In genomic region chr18:44678725-44679055, GRCh38 we compare ENCODE assay signal across 8 cellular contexts. TPM values are rescaled to one million over a fixed set of nuclear protein-coding genes. Genes with fewer than 3 reads are reported as not detected.
DNase-seq lines count a peak whose midpoint lies in the region; ATAC-seq, FAIRE-seq and TF ChIP-seq lines count a peak whose summit lies in the region.

No MANE protein-coding gene starts in this region.

- no peak for FAIRE-seq in frontal cortex (lab: Jason Lieb, UNC)

- H4K20me1 ChIP-seq in OCI-LY7 (ENCODE audit: insufficient read depth, low read length) = no peaks in the 10 kb centered on the region

- intact Hi-C loops in CD8-positive, alpha-beta T cell (cut with DNase I, micrococcal nuclease) = loop anchor here in 1 of 2 experiments (2.0 kb wide), 1 partner anchor 534 kb away; no protein-coding TSS in a partner anchor
- intact Hi-C loops in OCI-LY7 (cut with micrococcal nuclease; ENCODE audit: unreplicated experiment) = loop anchor here (1.0 to 10.0 kb wide), 4 partner anchors 159 to 534 kb away; no protein-coding TSS in a partner anchor

- DNase-seq in CD8-positive, alpha-beta T cell = no peak
- DNase-seq in OCI-LY7 (ENCODE audit: low spot score) (no peak), endothelial cell (ENCODE audit: low spot score) (no peak), frontal cortex (ENCODE audit: low spot score in 2 of 2) (no peak), NCI-H345 (lab: John Stamatoyannopoulos, UW) (no peak), NCI-H128 (lab: John Stamatoyannopoulos, UW; ENCODE audit: unreplicated experiment) (no peak)

- TF ChIP-seq CTCF in CD8-positive, alpha-beta T cell (IDR thresholded peaks at IDR 0.05) = no peak
- TF ChIP-seq CTCF in OCI-LY7 (conservative IDR thresholded peaks at IDR 0.05; ENCODE audit: low read length) (no peak), endothelial cell (IDR thresholded peaks at IDR 0.05; ENCODE audit: unreplicated experiment) (no peak), parathyroid adenoma (IDR thresholded peaks at IDR 0.05) (no peak)

- H3K4me3 Mint-ChIP-seq in CD8-positive, alpha-beta T cell = peak overlapping the region; percentile 78
- peak overlapping the region; percentile 81 for H3K4me3 Mint-ChIP-seq in endothelial cell (ENCODE audit: unreplicated experiment)

- peak overlapping the region; percentile 97 for H3K9ac ChIP-seq in parathyroid adenoma

- no peaks in the 10 kb centered on the region for H3K9me2 ChIP-seq in OCI-LY7 (ENCODE audit: insufficient read depth, low read length)

- H3K4me3 ChIP-seq in CD8-positive, alpha-beta T cell (ENCODE audit: low read depth, low read length) = peak overlapping the region; percentile 54
- peak overlapping the region; percentile 70 for H3K4me3 ChIP-seq in OCI-LY7 (ENCODE audit: low read depth, low read length, poor library complexity, severe bottlenecking)
- H3K4me3 ChIP-seq in parathyroid adenoma (ENCODE audit: low read depth, low read length) = peak overlapping the region; percentile 79

- H3K36me3 Mint-ChIP-seq in CD8-positive, alpha-beta T cell = no peaks in the 10 kb centered on the region
- H3K36me3 Mint-ChIP-seq in endothelial cell (ENCODE audit: low read depth, unreplicated experiment) = no peaks in the 10 kb centered on the region

- CTCF ChIA-PET in CD8-positive, alpha-beta T cell (lab: Charles Lee) = interaction anchor here (0.6 kb wide), 1 partner anchor 366 kb away, joined by 3 read pairs; no protein-coding TSS in a partner anchor
- CTCF ChIA-PET in OCI-LY7 (lab: Charles Lee; ENCODE audit: unreplicated experiment) = interaction anchor here (0.5 kb wide), 1 partner anchor 160 kb away, joined by 3 read pairs; no protein-coding TSS in a partner anchor

- H2AFZ ChIP-seq in OCI-LY7 (ENCODE audit: low read length) (peak overlapping the region; percentile 64), parathyroid adenoma (peak overlapping the region; percentile 98)

- H3K9me3 Mint-ChIP-seq in CD8-positive, alpha-beta T cell = no peaks in the 10 kb centered on the region
- H3K9me3 Mint-ChIP-seq in endothelial cell (ENCODE audit: unreplicated experiment) = no peaks in the 10 kb centered on the region

- peaks cover 19% of the 10 kb centered on the region for H3K27me3 Mint-ChIP-seq in CD8-positive, alpha-beta T cell (ENCODE audit: low read depth)
- no peaks in the 10 kb centered on the region for H3K27me3 Mint-ChIP-seq in endothelial cell (ENCODE audit: unreplicated experiment)

- POLR2A ChIA-PET in CD8-positive, alpha-beta T cell (lab: Charles Lee) = no interaction called here
- POLR2A ChIA-PET in OCI-LY7 (lab: Charles Lee) = interaction anchor here (0.6 kb wide), 2 partner anchors 79 to 120 kb away, joined by 3 read pairs; no protein-coding TSS in a partner anchor

- no peak overlapping the region for H3K27ac Mint-ChIP-seq in CD8-positive, alpha-beta T cell
- H3K27ac Mint-ChIP-seq in endothelial cell (ENCODE audit: unreplicated experiment) = peak overlapping the region; percentile 6

- peaks cover 7% of the 10 kb centered on the region for H3K4me1 Mint-ChIP-seq in CD8-positive, alpha-beta T cell (ENCODE audit: low read depth)
- H3K4me1 Mint-ChIP-seq in endothelial cell (ENCODE audit: unreplicated experiment) = peaks cover 13% of the 10 kb centered on the region

- H3K27ac ChIP-seq in CD8-positive, alpha-beta T cell (ENCODE audit: low read depth, low read length) = no peak overlapping the region
- H3K27ac ChIP-seq in OCI-LY7 (ENCODE audit: low read depth, low read length, poor library complexity, severe bottlenecking) (no peak overlapping the region), parathyroid adenoma (peak overlapping the region; percentile 99)

- ATAC-seq in CD8-positive, alpha-beta T cell = no peak
- no peak for ATAC-seq in HG03175 (IDR thresholded peaks at IDR 0.05; ENCODE audit: unreplicated experiment)

- no peaks in the 10 kb centered on the region for H3K27me3 ChIP-seq in CD8-positive, alpha-beta T cell (ENCODE audit: insufficient read depth, low read length)
- H3K27me3 ChIP-seq in parathyroid adenoma (ENCODE audit: control insufficient read depth, insufficient read depth, low read length) = no peaks in the 10 kb centered on the region

- H3K4me2 ChIP-seq in OCI-LY7 (ENCODE audit: low read length) (peak overlapping the region; percentile 51), parathyroid adenoma (ENCODE audit: low read length) (peak overlapping the region; percentile 39)

- H3K4me1 ChIP-seq in CD8-positive, alpha-beta T cell (ENCODE audit: insufficient read depth, low read length) = peaks cover 4% of the 10 kb centered on the region
- H3K4me1 ChIP-seq in OCI-LY7 (ENCODE audit: insufficient read depth, low read length, poor library complexity, severe bottlenecking) (peaks cover 34% of the 10 kb centered on the region), parathyroid adenoma (peaks cover 22% of the 10 kb centered on the region)

- H3K79me2 ChIP-seq in OCI-LY7 (ENCODE audit: insufficient read depth, low read depth, low read length) (no peaks in the 10 kb centered on the region), parathyroid adenoma (no peaks in the 10 kb centered on the region)

- no peaks in the 10 kb centered on the region for H3K36me3 ChIP-seq in CD8-positive, alpha-beta T cell (ENCODE audit: insufficient read depth, low read length)
- H3K36me3 ChIP-seq in OCI-LY7 (ENCODE audit: insufficient read depth, low read length) = no peaks in the 10 kb centered on the region
- no peaks in the 10 kb centered on the region for H3K36me3 ChIP-seq in parathyroid adenoma (ENCODE audit: control insufficient read depth, insufficient read depth, low read length)

- BruUV-seq in OCI-LY7 (replicated peaks; lab: Mats Ljungman, UMichigan) = no TSS peak

- H3K9me3 ChIP-seq in CD8-positive, alpha-beta T cell (ENCODE audit: low read length) = no peaks in the 10 kb centered on the region
- no peaks in the 10 kb centered on the region for H3K9me3 ChIP-seq in OCI-LY7 (ENCODE audit: low read length)
- no peaks in the 10 kb centered on the region for H3K9me3 ChIP-seq in parathyroid adenoma (ENCODE audit: control insufficient read depth, low read length)

RNA-seq across cellular contexts. Expression of gene SETBP1, which starts 2.0 kb away (rescaled TPM):
- total RNA-seq in CD8-positive, alpha-beta T cell = 1 to 10 TPM in 1 of 2 experiments, under 1 TPM in 1; 0.90 to 2.1 TPM
- total RNA-seq in OCI-LY7 (2014; rRNA removed; shearing (Covaris generic)) = 2.4 and 2.6 TPM in 2 replicates
- total RNA-seq in OCI-LY7 (2022) (8.1 and 9.1 TPM in 2 replicates), endothelial cell (ENCODE audit: unreplicated experiment) (131 TPM), frontal cortex (34.2 TPM)
